In genomic region chr2:199441759-199442158, GRCh38 we compare ENCODE assay signal across 28 cellular contexts. TPM values are rescaled to one million over a fixed set of nuclear protein-coding genes. Genes with fewer than 3 reads are reported as not detected.
DNase-seq lines count a peak whose midpoint lies in the region; ATAC-seq lines count a peak whose summit lies in the region.
"Had no signal": no experiment of that assay in that cellular context is flagged by ENCODE, and none has a peak within 500 bp of the region (broad histone marks: within the 10 kb centered on the region; RNA-seq: fewer than 3 reads in every experiment).

No MANE protein-coding gene starts in this region.

- H3K4me1 Mint-ChIP-seq in stimulated activated naive CD8-positive, alpha-beta T cell treated with anti-CD3 and anti-CD28 coated beads, Interleukin-15, amount 100 ng/mL, for 72 hours: no peaks in the 10 kb centered on the region
- no peaks in the 10 kb centered on the region for H3K4me1 Mint-ChIP-seq in activated naive CD8-positive, alpha-beta T cell treated with anti-CD3 and anti-CD28 coated beads, Interleukin-2, amount 50 U/mL, for 24 hours

- peak overlapping the region; percentile 58 to 62 for H3K27ac ChIP-seq in mucosa of rectum (ENCODE audit: low read depth in 2 of 2, low read length in 2 of 2)
- H3K27ac ChIP-seq: A549; BLaER1 treated with 17β-estradiol and CSF1 and Interleukin-3, amounts not matched to agents 10 nM and 100 nM; Peyer's patch; SK-N-MC had no signal

- no peaks in the 10 kb centered on the region for H3K36me3 Mint-ChIP-seq in activated naive CD8-positive, alpha-beta T cell treated with anti-CD3 and anti-CD28 coated beads, Interleukin-2, amount 50 U/mL, for 24 hours (ENCODE audit: low read depth)

- H3K36me3 ChIP-seq in MG63 (no peaks in the 10 kb centered on the region; the same call in 1 of the 2 replicates), mucosa of rectum (ENCODE audit: control insufficient read depth in 2 of 2, insufficient read depth in 2 of 2, low read length in 2 of 2) (peaks cover 0 to 13% of the 10 kb centered on the region in 2 donors)
- H3K36me3 ChIP-seq: BLaER1 treated with 17β-estradiol and CSF1 and Interleukin-3, amounts not matched to agents 10 nM and 100 nM; HAP-1; Peyer's patch had no signal

- H3K27ac Mint-ChIP-seq in stimulated activated naive CD8-positive, alpha-beta T cell treated with anti-CD3 and anti-CD28 coated beads, Interleukin-15, amount 100 ng/mL, for 72 hours: no peak overlapping the region
- H3K27ac Mint-ChIP-seq in activated naive CD8-positive, alpha-beta T cell treated with anti-CD3 and anti-CD28 coated beads, Interleukin-2, amount 50 U/mL, for 24 hours: no peak overlapping the region
- H3K27ac Mint-ChIP-seq: CD4-positive, alpha-beta T cell; GM23338; HFFc6 had no signal

- DNase-seq in MG63 (peak; percentile 44), RPMI7951 (ENCODE audit: low read depth) (peak; percentile 93), fibroblast of peridontal ligament (ENCODE audit: extremely low read depth) (peak; percentile 28), globus pallidus (ENCODE audit: low spot score) (no peak)
- DNase-seq in stimulated activated naive CD8-positive, alpha-beta T cell treated with anti-CD3 and anti-CD28 coated beads, Interleukin-15, amount 100 ng/mL, for 72 hours: no peak
- no peak for DNase-seq in activated naive CD8-positive, alpha-beta T cell treated with anti-CD3 and anti-CD28 coated beads, Interleukin-2, amount 50 U/mL, for 24 hours
- DNase-seq: AML-193; CD4-positive, alpha-beta T cell; COR-L47; DMS53; HFFc6; IMR-90; KG1; NCI-H1092; NCI-H1436; NCI-H187; NCI-H2081 treated with DMSO at 0.1 percent for 48 hours; NCI-H524; NCI-H774; Peyer's patch; SIG-M5 had no signal

- no peak for ATAC-seq in stimulated activated naive CD8-positive, alpha-beta T cell treated with anti-CD3 and anti-CD28 coated beads, Interleukin-15, amount 100 ng/mL, for 72 hours
- no peak for ATAC-seq in activated naive CD8-positive, alpha-beta T cell treated with anti-CD3 and anti-CD28 coated beads, Interleukin-2, amount 50 U/mL, for 24 hours
- ATAC-seq: A549, GM23338 had no signal

- H3K27me3 Mint-ChIP-seq in stimulated activated naive CD8-positive, alpha-beta T cell treated with anti-CD3 and anti-CD28 coated beads, Interleukin-15, amount 100 ng/mL, for 72 hours: peaks cover 30% of the 10 kb centered on the region
- H3K27me3 Mint-ChIP-seq in activated naive CD8-positive, alpha-beta T cell treated with anti-CD3 and anti-CD28 coated beads, Interleukin-2, amount 50 U/mL, for 24 hours: peaks cover 33% of the 10 kb centered on the region

- H3K4me3 Mint-ChIP-seq in stimulated activated naive CD8-positive, alpha-beta T cell treated with anti-CD3 and anti-CD28 coated beads, Interleukin-15, amount 100 ng/mL, for 72 hours: no peak overlapping the region
- H3K4me3 Mint-ChIP-seq in activated naive CD8-positive, alpha-beta T cell treated with anti-CD3 and anti-CD28 coated beads, Interleukin-2, amount 50 U/mL, for 24 hours: no peak overlapping the region
- H3K4me3 Mint-ChIP-seq: CD4-positive, alpha-beta T cell; GM23338; HFFc6 had no signal

- no peaks in the 10 kb centered on the region for H3K27me3 ChIP-seq in MG63
- no peaks in the 10 kb centered on the region for H3K27me3 ChIP-seq in mucosa of rectum (ENCODE audit: control insufficient read depth in 2 of 2, insufficient read depth in 2 of 2, low read length in 2 of 2)
- H3K27me3 ChIP-seq: Peyer's patch had no signal

- H3K9me3 ChIP-seq in MG63 (no peaks in the 10 kb centered on the region), mucosa of rectum (ENCODE audit: control insufficient read depth in 2 of 2, low read length in 2 of 2) (no peaks in the 10 kb centered on the region)
- H3K9me3 ChIP-seq: A549, HAP-1, Peyer's patch had no signal

- H3K9ac ChIP-seq in mucosa of rectum (ENCODE audit: low read depth in 1 of 2, low read length in 2 of 2): peak overlapping the region in 1 of 2 donors; percentile 8
- H3K9ac ChIP-seq: BLaER1 treated with 17β-estradiol and CSF1 and Interleukin-3, amounts not matched to agents 10 nM and 100 nM had no signal

- no peaks in the 10 kb centered on the region for H3K9me3 Mint-ChIP-seq in stimulated activated naive CD8-positive, alpha-beta T cell treated with anti-CD3 and anti-CD28 coated beads, Interleukin-15, amount 100 ng/mL, for 72 hours
- no peaks in the 10 kb centered on the region for H3K9me3 Mint-ChIP-seq in activated naive CD8-positive, alpha-beta T cell treated with anti-CD3 and anti-CD28 coated beads, Interleukin-2, amount 50 U/mL, for 24 hours
- H3K9me3 Mint-ChIP-seq: CD4-positive, alpha-beta T cell; GM23338; HFFc6 had no signal

- H3K4me3 ChIP-seq in MG63 (no peak overlapping the region), mucosa of rectum (ENCODE audit: low read length in 2 of 2) (no peak overlapping the region)
- H3K4me3 ChIP-seq: A549; BLaER1 treated with 17β-estradiol and CSF1 and Interleukin-3, amounts not matched to agents 10 nM and 100 nM; GM23338; HAP-1; Peyer's patch; SK-N-MC had no signal

- H3K4me1 ChIP-seq in mucosa of rectum (ENCODE audit: control insufficient read depth in 2 of 2, insufficient read depth in 2 of 2, low read length in 2 of 2): peaks cover 33 to 36% of the 10 kb centered on the region in 2 donors
- H3K4me1 ChIP-seq: A549; BLaER1 treated with 17β-estradiol and CSF1 and Interleukin-3, amounts not matched to agents 10 nM and 100 nM; HAP-1; Peyer's patch had no signal

RNA-seq across cellular contexts. Expression of gene SATB2, which starts 16.0 kb away (rescaled TPM):
- total RNA-seq in MG63 (2014; rRNA removed; shearing (Covaris generic); ENCODE audit: low replicate concordance): 3.4 and 5.1 TPM in 2 replicates
- 10.9 and 11.8 TPM in 2 replicates for total RNA-seq in RPMI7951 (2014; rRNA removed; shearing (Covaris generic))
- total RNA-seq: CD4-positive, alpha-beta T cell; G401 had no signal

Comparison
In these comparisons a context has a peak if more than half of its experiments do, and no peak if none do; other contexts are left out.
1. DNase-seq: peak in MG63 (single experiment), RPMI7951 (single experiment) and fibroblast of peridontal ligament (single experiment); none in stimulated activated naive CD8-positive, alpha-beta T cell treated with anti-CD3 and anti-CD28 coated beads, Interleukin-15, amount 100 ng/mL, for 72 hours (0 of 2), globus pallidus (single experiment) and activated naive CD8-positive, alpha-beta T cell treated with anti-CD3 and anti-CD28 coated beads, Interleukin-2, amount 50 U/mL, for 24 hours (single experiment).